Comparison of ENCODE assay signal across 37 cellular contexts in the genomic region with DNA sequence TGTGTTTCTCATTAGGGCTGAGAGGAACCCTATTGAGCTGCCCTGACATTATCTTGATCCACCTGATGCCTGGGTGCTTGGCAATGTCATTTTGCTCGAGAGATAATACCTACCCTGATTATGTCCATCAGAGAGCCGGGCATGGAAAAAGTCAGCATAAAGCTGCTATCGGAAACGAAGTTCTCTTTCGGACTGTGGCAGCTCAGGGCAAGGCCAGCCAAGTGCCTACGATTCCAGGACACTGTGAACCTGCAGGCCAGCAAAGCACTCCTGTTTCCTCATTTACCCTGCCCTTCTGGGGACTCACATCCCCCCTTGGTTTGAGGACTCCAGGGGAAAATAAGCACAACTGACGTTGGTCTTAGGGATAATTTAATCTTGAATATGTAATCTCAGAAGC. TPM values are rescaled to one million over a fixed set of nuclear protein-coding genes. Genes with fewer than 3 reads are reported as not detected.
"Had no signal": no experiment of that assay in that cellular context is flagged by ENCODE, and none has a peak within 500 bp of the region (broad histone marks: within the 10 kb centered on the region; RNA-seq: fewer than 3 reads in every experiment).

No MANE protein-coding gene starts in this region.

- H3K27ac Mint-ChIP-seq: activated naive CD4-positive, alpha-beta T cell treated with anti-CD3 and anti-CD28 coated beads for 36 hours; activated naive CD4-positive, alpha-beta T cell treated with anti-CD3 and anti-CD28 coated beads, Interleukin-2, amount 10 ng/mL, durations not matched to agents 7 days and 5 days; activated naive CD4-positive, alpha-beta T cell treated with anti-CD3 and anti-CD28 coated beads, Interleukin-2, amount 50 U/mL, for 24 hours; activated naive CD4-positive, alpha-beta T cell treated with anti-CD3 and anti-CD28 coated beads, Interleukin-2, amount 50 U/mL, for 72 hours; activated naive CD8-positive, alpha-beta T cell; activated naive CD8-positive, alpha-beta T cell treated with anti-CD3 and anti-CD28 coated beads for 36 hours; activated naive CD8-positive, alpha-beta T cell treated with anti-CD3 and anti-CD28 coated beads, Interleukin-2, amount 10 ng/mL, durations not matched to agents 7 days and 5 days; activated naive CD8-positive, alpha-beta T cell treated with anti-CD3 and anti-CD28 coated beads, Interleukin-2, amount 50 U/mL, for 24 hours; activated T-cell treated with anti-CD3 and anti-CD28 coated beads, Interleukin-2, amount 50 U/mL, for 24 hours; activated T-cell treated with anti-CD3 and anti-CD28 coated beads, Interleukin-2, amount 50 U/mL, for 72 hours; activated T-helper 1 cell treated with anti-CD3 and anti-CD28 coated beads, Interleukin-12 subunit alpha, Interleukin-12 subunit beta, Interleukin-2, Interleukin-4 antibody, amounts not matched to agents 30 ng/mL and 10 ng/mL and 1 ng/mL, durations not matched to agents 14 hours and 24 hours and 36 hours; activated T-helper 17 cell treated with anti-CD3 and anti-CD28 coated beads, Interleukin-2, amount 50 U/mL, for 72 hours; activated T-helper 2 cell treated with anti-CD3 and anti-CD28 coated beads, Interferon-gamma antibody, Interleukin-2, Interleukin-4, amounts not matched to agents 10 μg/mL and 5 μg/mL and 100 μg/mL, durations not matched to agents 14 hours and 24 hours and 36 hours; brain had no signal

- H3K4me3 ChIP-seq: ascending aorta, body of pancreas, breast epithelium, cardiac muscle cell had no signal

- ATAC-seq: activated naive CD4-positive, alpha-beta T cell treated with anti-CD3 and anti-CD28 coated beads, Interleukin-2, amount 50 U/mL, for 72 hours; activated naive CD8-positive, alpha-beta T cell treated with anti-CD3 and anti-CD28 coated beads, Interleukin-2, amount 50 U/mL, for 24 hours; activated T-cell treated with anti-CD3 and anti-CD28 coated beads, Interleukin-2, amount 50 U/mL, for 4 hours; activated T-cell treated with anti-CD3 and anti-CD28 coated beads, Interleukin-2, amount 50 U/mL, for 72 hours; activated T-helper 17 cell treated with anti-CD3 and anti-CD28 coated beads, Interleukin-2, amount 50 U/mL, for 72 hours; body of pancreas had no signal

- H3K9me3 ChIP-seq: ascending aorta, body of pancreas, breast epithelium had no signal

- H3K9me3 Mint-ChIP-seq: activated naive CD4-positive, alpha-beta T cell treated with anti-CD3 and anti-CD28 coated beads for 36 hours; activated naive CD4-positive, alpha-beta T cell treated with anti-CD3 and anti-CD28 coated beads, Interleukin-2, amount 10 ng/mL, durations not matched to agents 7 days and 5 days; activated naive CD4-positive, alpha-beta T cell treated with anti-CD3 and anti-CD28 coated beads, Interleukin-2, amount 50 U/mL, for 24 hours; activated naive CD4-positive, alpha-beta T cell treated with anti-CD3 and anti-CD28 coated beads, Interleukin-2, amount 50 U/mL, for 72 hours; activated naive CD8-positive, alpha-beta T cell treated with anti-CD3 and anti-CD28 coated beads for 36 hours; activated naive CD8-positive, alpha-beta T cell treated with anti-CD3 and anti-CD28 coated beads, Interleukin-2, amount 10 ng/mL, durations not matched to agents 7 days and 5 days; activated naive CD8-positive, alpha-beta T cell treated with anti-CD3 and anti-CD28 coated beads, Interleukin-2, amount 50 U/mL, for 24 hours; activated T-cell treated with anti-CD3 and anti-CD28 coated beads, Interleukin-2, amount 50 U/mL, for 24 hours; activated T-cell treated with anti-CD3 and anti-CD28 coated beads, Interleukin-2, amount 50 U/mL, for 4 hours; activated T-cell treated with anti-CD3 and anti-CD28 coated beads, Interleukin-2, amount 50 U/mL, for 72 hours; activated T-helper 1 cell treated with anti-CD3 and anti-CD28 coated beads, Interleukin-12 subunit alpha, Interleukin-12 subunit beta, Interleukin-2, Interleukin-4 antibody, amounts not matched to agents 30 ng/mL and 10 ng/mL and 1 ng/mL, durations not matched to agents 14 hours and 24 hours and 36 hours; activated T-helper 17 cell treated with anti-CD3 and anti-CD28 coated beads, Interleukin-2, amount 50 U/mL, for 72 hours; activated T-helper 2 cell treated with anti-CD3 and anti-CD28 coated beads, Interferon-gamma antibody, Interleukin-2, Interleukin-4, amounts not matched to agents 10 μg/mL and 5 μg/mL and 100 μg/mL, durations not matched to agents 14 hours and 24 hours and 36 hours; brain; central memory CD8-positive, alpha-beta T cell had no signal

- H3K36me3 Mint-ChIP-seq: activated naive CD4-positive, alpha-beta T cell treated with anti-CD3 and anti-CD28 coated beads, Interleukin-2, amount 10 ng/mL, durations not matched to agents 7 days and 5 days; activated naive CD4-positive, alpha-beta T cell treated with anti-CD3 and anti-CD28 coated beads, Interleukin-2, amount 50 U/mL, for 24 hours; activated naive CD4-positive, alpha-beta T cell treated with anti-CD3 and anti-CD28 coated beads, Interleukin-2, amount 50 U/mL, for 72 hours; activated naive CD8-positive, alpha-beta T cell; activated naive CD8-positive, alpha-beta T cell treated with anti-CD3 and anti-CD28 coated beads for 36 hours; activated naive CD8-positive, alpha-beta T cell treated with anti-CD3 and anti-CD28 coated beads, Interleukin-2, amount 10 ng/mL, durations not matched to agents 7 days and 5 days; brain had no signal

- H3K4me3 Mint-ChIP-seq: activated naive CD4-positive, alpha-beta T cell treated with anti-CD3 and anti-CD28 coated beads for 36 hours; activated naive CD4-positive, alpha-beta T cell treated with anti-CD3 and anti-CD28 coated beads, Interleukin-2, amount 10 ng/mL, durations not matched to agents 7 days and 5 days; activated naive CD4-positive, alpha-beta T cell treated with anti-CD3 and anti-CD28 coated beads, Interleukin-2, amount 50 U/mL, for 24 hours; activated naive CD8-positive, alpha-beta T cell; activated naive CD8-positive, alpha-beta T cell treated with anti-CD3 and anti-CD28 coated beads for 36 hours; activated naive CD8-positive, alpha-beta T cell treated with anti-CD3 and anti-CD28 coated beads, Interleukin-2, amount 10 ng/mL, durations not matched to agents 7 days and 5 days; activated naive CD8-positive, alpha-beta T cell treated with anti-CD3 and anti-CD28 coated beads, Interleukin-2, amount 50 U/mL, for 24 hours; activated T-cell treated with anti-CD3 and anti-CD28 coated beads, Interleukin-2, amount 50 U/mL, for 24 hours; activated T-cell treated with anti-CD3 and anti-CD28 coated beads, Interleukin-2, amount 50 U/mL, for 4 hours; activated T-cell treated with anti-CD3 and anti-CD28 coated beads, Interleukin-2, amount 50 U/mL, for 72 hours; activated T-helper 1 cell treated with anti-CD3 and anti-CD28 coated beads, Interleukin-12 subunit alpha, Interleukin-12 subunit beta, Interleukin-2, Interleukin-4 antibody, amounts not matched to agents 30 ng/mL and 10 ng/mL and 1 ng/mL, durations not matched to agents 14 hours and 24 hours and 36 hours; activated T-helper 17 cell treated with anti-CD3 and anti-CD28 coated beads, Interleukin-2, amount 50 U/mL, for 72 hours; brain; central memory CD8-positive, alpha-beta T cell had no signal

- H3K27ac ChIP-seq: ascending aorta, body of pancreas, brain microvascular endothelial cell, breast epithelium, cardiac muscle cell had no signal

- H3K27me3 ChIP-seq: ascending aorta, body of pancreas, brain microvascular endothelial cell, cardiac muscle cell had no signal

- H3K4me1 ChIP-seq: ascending aorta, body of pancreas, breast epithelium had no signal

- DNase-seq: activated effector memory CD4-positive, alpha-beta T cell treated with anti-CD3 and anti-CD28 coated beads, Interleukin-2, amount 50 U/mL, for 16 hours; activated gamma-delta T cell; activated gamma-delta T cell treated with Interleukin-2 at 50 U/mL for 16 hours; activated naive CD4-positive, alpha-beta T cell; activated naive CD4-positive, alpha-beta T cell treated with anti-CD3 and anti-CD28 coated beads for 36 hours; activated naive CD4-positive, alpha-beta T cell treated with anti-CD3 and anti-CD28 coated beads, Interleukin-2, amount 10 ng/mL, durations not matched to agents 7 days and 5 days; activated naive CD4-positive, alpha-beta T cell treated with anti-CD3 and anti-CD28 coated beads, Interleukin-2, amount 50 U/mL, for 16 hours; activated naive CD4-positive, alpha-beta T cell treated with Interleukin-2 at 50 U/mL for 16 hours; activated naive CD8-positive, alpha-beta T cell treated with anti-CD3 and anti-CD28 coated beads for 36 hours; activated naive CD8-positive, alpha-beta T cell treated with anti-CD3 and anti-CD28 coated beads, Interleukin-2, amount 10 ng/mL, durations not matched to agents 7 days and 5 days; activated naive CD8-positive, alpha-beta T cell treated with anti-CD3 and anti-CD28 coated beads, Interleukin-2, amount 50 U/mL, for 24 hours; activated T-cell treated with anti-CD3 and anti-CD28 coated beads for 4 hours; activated T-cell treated with anti-CD3 and anti-CD28 coated beads, Interleukin-2, amount 50 U/mL, for 1 hour; activated T-cell treated with anti-CD3 and anti-CD28 coated beads, Interleukin-2, amount 50 U/mL, for 24 hours; activated T-cell treated with anti-CD3 and anti-CD28 coated beads, Interleukin-2, amount 50 U/mL, for 4 hours; activated T-cell treated with anti-CD3 and anti-CD28 coated beads, Interleukin-2, amount 50 U/mL, for 48 hours; activated T-cell treated with anti-CD3 and anti-CD28 coated beads, Interleukin-2, amount 50 U/mL, for 72 hours; amniotic stem cell; amygdala; anterior cingulate cortex; aorta; brain microvascular endothelial cell; caudate nucleus; central memory CD4-positive, alpha-beta T cell; cerebellar nuclear complex had no signal

- H3K36me3 ChIP-seq: ascending aorta, brain microvascular endothelial cell, breast epithelium, cardiac muscle cell had no signal

- H3K27me3 Mint-ChIP-seq: activated naive CD4-positive, alpha-beta T cell treated with anti-CD3 and anti-CD28 coated beads, Interleukin-2, amount 10 ng/mL, durations not matched to agents 7 days and 5 days; activated naive CD4-positive, alpha-beta T cell treated with anti-CD3 and anti-CD28 coated beads, Interleukin-2, amount 50 U/mL, for 24 hours; activated naive CD8-positive, alpha-beta T cell treated with anti-CD3 and anti-CD28 coated beads, Interleukin-2, amount 10 ng/mL, durations not matched to agents 7 days and 5 days had no signal

- H3K4me1 Mint-ChIP-seq: activated naive CD4-positive, alpha-beta T cell treated with anti-CD3 and anti-CD28 coated beads, Interleukin-2, amount 10 ng/mL, durations not matched to agents 7 days and 5 days; activated naive CD4-positive, alpha-beta T cell treated with anti-CD3 and anti-CD28 coated beads, Interleukin-2, amount 50 U/mL, for 24 hours; activated naive CD8-positive, alpha-beta T cell treated with anti-CD3 and anti-CD28 coated beads for 36 hours; activated naive CD8-positive, alpha-beta T cell treated with anti-CD3 and anti-CD28 coated beads, Interleukin-2, amount 10 ng/mL, durations not matched to agents 7 days and 5 days; activated naive CD8-positive, alpha-beta T cell treated with anti-CD3 and anti-CD28 coated beads, Interleukin-2, amount 50 U/mL, for 24 hours; activated T-helper 17 cell treated with anti-CD3 and anti-CD28 coated beads, Interleukin-2, amount 50 U/mL, for 72 hours; brain; central memory CD8-positive, alpha-beta T cell had no signal

RNA-seq across cellular contexts. Expression of gene NPTX2, which starts 25.2 kb away (rescaled TPM):
- total RNA-seq: activated naive CD4-positive, alpha-beta T cell treated with anti-CD3 and anti-CD28 coated beads for 36 hours; activated naive CD4-positive, alpha-beta T cell treated with anti-CD3 and anti-CD28 coated beads, Interleukin-2, amount 50 U/mL, for 72 hours; activated naive CD8-positive, alpha-beta T cell treated with anti-CD3 and anti-CD28 coated beads for 36 hours; activated naive CD8-positive, alpha-beta T cell treated with anti-CD3 and anti-CD28 coated beads, Interleukin-2, amount 10 ng/mL, durations not matched to agents 7 days and 5 days; activated T-helper 17 cell treated with anti-CD3 and anti-CD28 coated beads, Interleukin-2, amount 50 U/mL, for 72 hours; cardiac muscle cell had no signal
- polyA plus RNA-seq: cardiac muscle cell had no signal
